In the genomic region with DNA sequence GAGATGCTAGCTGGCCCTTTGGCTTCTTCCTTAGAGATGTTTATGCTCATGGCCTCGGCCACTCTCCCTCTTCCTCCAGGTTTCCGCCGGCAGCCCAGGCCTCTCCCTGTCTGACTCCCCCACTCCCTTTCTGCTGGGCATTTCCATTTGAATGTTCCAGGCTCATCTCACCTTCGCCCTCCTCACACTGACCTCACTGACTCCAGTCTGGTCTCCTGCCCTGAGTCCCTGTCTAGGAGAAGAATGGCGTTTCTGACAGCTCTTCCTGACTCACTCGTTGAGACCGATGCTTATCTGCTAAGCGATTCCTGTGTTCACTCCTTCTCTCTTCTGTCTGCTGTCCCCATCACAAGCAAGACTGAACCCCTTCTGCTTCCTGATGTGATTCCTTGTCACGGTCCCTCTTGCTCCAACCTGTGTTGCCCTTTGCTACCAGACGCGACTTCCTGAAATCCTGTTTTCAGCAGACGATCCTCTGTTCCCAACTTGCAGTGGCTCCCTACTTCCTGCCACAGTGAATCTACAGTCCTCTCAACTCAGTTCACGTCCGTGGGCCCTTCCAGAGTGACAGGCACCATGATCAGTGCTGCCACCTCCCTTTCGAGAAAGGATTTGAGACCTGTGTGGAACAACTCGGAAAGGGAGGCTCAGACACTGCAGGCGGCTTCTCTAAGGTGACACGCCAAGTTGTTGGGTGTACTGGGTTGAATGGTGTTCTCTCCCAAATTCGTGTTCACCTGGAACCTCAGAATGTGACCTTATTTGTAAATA, we compare ENCODE assay signal across 20 cellular contexts.
A peak's percentile ranks its signal among the peaks of the same experiment; 100 is the strongest.
DNase-seq lines count a peak whose midpoint lies in the region; ATAC-seq and TF ChIP-seq lines count a peak whose summit lies in the region.
"Had no signal": no experiment of that assay in that cellular context is flagged by ENCODE, and none has a peak within 500 bp of the region (broad histone marks: within the 10 kb centered on the region; RNA-seq: fewer than 3 reads in every experiment).

No MANE protein-coding gene starts in this region.

- no peak overlapping the region for H3K9ac ChIP-seq in HCT116 (ENCODE audit: low read length)

- no peak overlapping the region for H3K4me3 ChIP-seq in HCT116 (replicated peaks in 1 of 2; ENCODE audit: low read depth in 1 of 2, low read length in 2 of 2)
- H3K4me3 ChIP-seq in adrenal gland = no peak overlapping the region
- H3K4me3 ChIP-seq: esophagus squamous epithelium, pancreas, transverse colon had no signal

- WGBS in adrenal gland, 4 donors = 60 to 62% (median 61%) methylated on average over 19 of the region's 19 CpGs

- H3K36me3 Mint-ChIP-seq in activated CD4-positive, alpha-beta T cell treated with anti-CD3 and anti-CD28 coated beads, Interleukin-2, amount 10 ng/mL, durations not matched to agents 24 days and 14 days (ENCODE audit: low read depth) = peaks cover 16% of the 10 kb centered on the region
- H3K36me3 Mint-ChIP-seq in nephron progenitor cell (ENCODE audit: low read depth) = peaks cover 58% of the 10 kb centered on the region

- POLR2A ChIA-PET in HCT116 (lab: Charles Lee) = interaction anchor here (1.3 kb wide), 1 partner anchor 8 kb away, joined by 5 read pairs; no protein-coding TSS in a partner anchor

- RAD21 ChIA-PET in HCT116 (lab: Charles Lee; ENCODE audit: low non-redundant PET in 1 of 2, low total read pairs in 2 of 2, uncharacterized antibody in 2 of 2, unreplicated experiment in 2 of 2) = no interaction called here

- CTCF ChIA-PET in HCT116 (lab: Charles Lee) = no interaction called here

- H3K36me3 ChIP-seq in HCT116 (ENCODE audit: control insufficient read depth in 1 of 2, insufficient read depth in 2 of 2, low read length in 2 of 2) (no peaks in the 10 kb centered on the region), adrenal gland (replicated peaks in 1 of 2) (no peaks in the 10 kb centered on the region)
- H3K36me3 ChIP-seq: brain microvascular endothelial cell, esophagus squamous epithelium, pancreas, transverse colon had no signal

- DNase-seq in activated CD4-positive, alpha-beta T cell treated with anti-CD3 and anti-CD28 coated beads, Interleukin-2, amount 10 ng/mL, durations not matched to agents 24 days and 14 days = no peak
- no peak for DNase-seq in activated CD4-positive, alpha-beta T cell treated with anti-CD3 and anti-CD28 coated beads for 48 hours
- DNase-seq in HCT116 (ENCODE audit: low read depth, low spot score) (no peak), adrenal gland (peak in 4 of 7 donors; percentile 35 to 61 (median 58)), nephron progenitor cell (no peak), DMS153 (lab: John Stamatoyannopoulos, UW) (no peak), NCI-H226 (no peak)
- DNase-seq: activated naive CD4-positive, alpha-beta T cell; brain microvascular endothelial cell; CD4-positive, alpha-beta memory T cell; esophagus squamous epithelium; glutamatergic neuron; GOT3; NCI-H1436; pancreas; small intestine; transverse colon had no signal

- H3K4me2 ChIP-seq in HCT116 (ENCODE audit: low read length) = no peak overlapping the region

- no peak for TF ChIP-seq POLR2A in HCT116 (IDR thresholded peaks at IDR 0.05; ENCODE audit: borderline replicate concordance, extremely low read depth, insufficient read depth, insufficient read length)
- TF ChIP-seq POLR2A in adrenal gland (IDR thresholded peaks at IDR 0.05) = no peak

- no peaks in the 10 kb centered on the region for H3K9me3 ChIP-seq in HCT116 (ENCODE audit: control insufficient read depth in 1 of 2, insufficient read depth in 1 of 2, low read depth in 1 of 2, low read length in 2 of 2)
- no peaks in the 10 kb centered on the region for H3K9me3 ChIP-seq in adrenal gland (replicated peaks in 1 of 3)
- H3K9me3 ChIP-seq: esophagus squamous epithelium, pancreas, transverse colon had no signal

- peak; percentile 32 for TF ChIP-seq RAD21 in HCT116 (IDR thresholded peaks at IDR 0.05; ENCODE audit: low read depth)

- H3K27ac ChIP-seq in HCT116 (ENCODE audit: low read depth, low read length) = no peak overlapping the region; the same call in 1 of the 2 replicates
- peak overlapping the region in 2 of 5 donors; percentile 46 to 73 for H3K27ac ChIP-seq in adrenal gland
- H3K27ac ChIP-seq: brain microvascular endothelial cell, esophagus squamous epithelium, pancreas, transverse colon had no signal

- BruUV-seq in HCT116 (replicated peaks; lab: Mats Ljungman, UMichigan) = no TSS peak

- peaks cover 9% of the 10 kb centered on the region; the same call in 1 of the 2 replicates for H3K79me2 ChIP-seq in HCT116 (ENCODE audit: insufficient read depth, low read length)

- ATAC-seq in HCT116 = peak; percentile 52
- no peak for ATAC-seq in HG03469 (IDR thresholded peaks at IDR 0.05; ENCODE audit: unreplicated experiment)
- ATAC-seq: activated CD4-positive, CD25-positive, alpha-beta regulatory T cell treated with anti-CD3 and anti-CD28 coated beads, Interleukin-2, amount 50 U/mL, for 24 hours; pancreas had no signal

- H3K9me3 Mint-ChIP-seq in activated CD4-positive, alpha-beta T cell treated with anti-CD3 and anti-CD28 coated beads, Interleukin-2, amount 10 ng/mL, durations not matched to agents 24 days and 14 days = peaks cover 4% of the 10 kb centered on the region
- no peaks in the 10 kb centered on the region for H3K9me3 Mint-ChIP-seq in nephron progenitor cell
- H3K9me3 Mint-ChIP-seq: dendritic cell treated with granulocyte-macrophage colony-stimulating factor and Interleukin-4, amounts not matched to agents 40 ng/mL and 50 ng/mL, for 4 days had no signal

- no peak overlapping the region for H3K4me3 Mint-ChIP-seq in activated CD4-positive, alpha-beta T cell treated with anti-CD3 and anti-CD28 coated beads, Interleukin-2, amount 10 ng/mL, durations not matched to agents 24 days and 14 days
- no peak overlapping the region for H3K4me3 Mint-ChIP-seq in nephron progenitor cell
- H3K4me3 Mint-ChIP-seq: CD4-positive, alpha-beta memory T cell; dendritic cell treated with granulocyte-macrophage colony-stimulating factor and Interleukin-4, amounts not matched to agents 40 ng/mL and 50 ng/mL, for 4 days had no signal

- no peaks in the 10 kb centered on the region for H4K20me1 ChIP-seq in HCT116 (ENCODE audit: insufficient read depth)

- peak overlapping the region; percentile 51 for H3K27ac Mint-ChIP-seq in activated CD4-positive, alpha-beta T cell treated with anti-CD3 and anti-CD28 coated beads, Interleukin-2, amount 10 ng/mL, durations not matched to agents 24 days and 14 days
- peak overlapping the region; percentile 99 for H3K27ac Mint-ChIP-seq in nephron progenitor cell
- H3K27ac Mint-ChIP-seq: dendritic cell treated with granulocyte-macrophage colony-stimulating factor and Interleukin-4, amounts not matched to agents 40 ng/mL and 50 ng/mL, for 4 days had no signal

- H3K9me2 ChIP-seq in HCT116 (ENCODE audit: insufficient read depth) = no peaks in the 10 kb centered on the region

- intact Hi-C loops in activated CD4-positive, alpha-beta T cell treated with anti-CD3 and anti-CD28 coated beads, Interleukin-2, amount 10 ng/mL, durations not matched to agents 24 days and 14 days (cut with micrococcal nuclease) = no loop called here
- intact Hi-C loops in HCT116 (cut with micrococcal nuclease) = no loop called here
- intact Hi-C loops in adrenal gland (cut with DNase I) = no loop called here

- 0 out of 6 replicates have a peak, but pooled peaks of 1 of the 3 experiments have one; percentile 20 for TF ChIP-seq CTCF in HCT116 (IDR thresholded peaks at IDR 0.05 in 2 of 3, conservative IDR thresholded peaks at IDR 0.05 in 1 of 3; ENCODE audit: borderline replicate concordance in 1 of 3, insufficient read depth in 1 of 3, low read depth in 2 of 3, low read length in 2 of 3)
- TF ChIP-seq CTCF in adrenal gland (IDR thresholded peaks at IDR 0.05) = no peak
- TF ChIP-seq CTCF in nephron progenitor cell (IDR thresholded peaks at IDR 0.05) = no peak

- peaks cover 29% of the 10 kb centered on the region for H3K4me1 Mint-ChIP-seq in activated CD4-positive, alpha-beta T cell treated with anti-CD3 and anti-CD28 coated beads, Interleukin-2, amount 10 ng/mL, durations not matched to agents 24 days and 14 days
- H3K4me1 Mint-ChIP-seq in nephron progenitor cell = peaks cover 85% of the 10 kb centered on the region

- H3K27me3 ChIP-seq in HCT116 (ENCODE audit: insufficient read depth, low read length) = no peaks in the 10 kb centered on the region
- H3K27me3 ChIP-seq in adrenal gland = no peaks in the 10 kb centered on the region
- H3K27me3 ChIP-seq: brain microvascular endothelial cell, esophagus squamous epithelium, pancreas, transverse colon had no signal

- no peaks in the 10 kb centered on the region for H3K27me3 Mint-ChIP-seq in activated CD4-positive, alpha-beta T cell treated with anti-CD3 and anti-CD28 coated beads, Interleukin-2, amount 10 ng/mL, durations not matched to agents 24 days and 14 days
- peaks cover 7% of the 10 kb centered on the region for H3K27me3 Mint-ChIP-seq in nephron progenitor cell (ENCODE audit: low read depth, poor library complexity)
- H3K27me3 Mint-ChIP-seq: CD4-positive, alpha-beta memory T cell had no signal

- H2AFZ ChIP-seq in HCT116 (ENCODE audit: low read depth, low read length, poor library complexity, severe bottlenecking) = no peak overlapping the region

- peaks cover 21 to 25% of the 10 kb centered on the region in 2 experiments for H3K4me1 ChIP-seq in HCT116 (ENCODE audit: control insufficient read depth in 1 of 2, insufficient read depth in 2 of 2, low read length in 2 of 2)
- H3K4me1 ChIP-seq in adrenal gland (replicated peaks in 1 of 2) = peaks cover 7 to 27% of the 10 kb centered on the region in 2 donors
- H3K4me1 ChIP-seq: esophagus squamous epithelium, pancreas had no signal

TF ChIP-seq in HCT116, 20 proteins besides CTCF, POLR2A, EP300 and RAD21 (continues in another document):
- TF ChIP-seq EZH2 (IDR thresholded peaks at IDR 0.05) (no peak), SIN3A (IDR thresholded peaks at IDR 0.05; ENCODE audit: low read depth) (no peak), YY1 (IDR thresholded peaks at IDR 0.05; ENCODE audit: extremely low read depth, insufficient replicate concordance, low read depth, low read length) (no peak), FOSL1 (IDR thresholded peaks at IDR 0.05; ENCODE audit: low read depth) (no peak), JUND (IDR thresholded peaks at IDR 0.05) (no peak), SRF (IDR thresholded peaks at IDR 0.05; ENCODE audit: low read depth) (no peak), SP1 (IDR thresholded peaks at IDR 0.05; ENCODE audit: low read depth) (no peak), POLR2AphosphoS5 (IDR thresholded peaks at IDR 0.05; ENCODE audit: low read depth, low read length) (no peak), ZNF274 (IDR thresholded peaks at IDR 0.05; ENCODE audit: low read depth, low read length) (no peak), EGR1 (IDR thresholded peaks at IDR 0.05; ENCODE audit: low read depth) (no peak), ZFX (IDR thresholded peaks at IDR 0.05) (no peak), CEBPB (IDR thresholded peaks at IDR 0.05; ENCODE audit: low read depth) (no peak)
- TF ChIP-seq, protein P1, sequence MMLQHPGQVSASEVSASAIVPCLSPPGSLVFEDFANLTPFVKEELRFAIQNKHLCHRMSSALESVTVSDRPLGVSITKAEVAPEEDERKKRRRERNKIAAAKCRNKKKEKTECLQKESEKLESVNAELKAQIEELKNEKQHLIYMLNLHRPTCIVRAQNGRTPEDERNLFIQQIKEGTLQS (IDR thresholded peaks at IDR 0.05) = no peak

Comparison
In these comparisons a context has a peak if more than half of its experiments do, and no peak if none do; other contexts are left out.
1. DNase-seq: peak in adrenal gland (4 of 7); none in activated CD4-positive, alpha-beta T cell treated with anti-CD3 and anti-CD28 coated beads, Interleukin-2, amount 10 ng/mL, durations not matched to agents 24 days and 14 days (single experiment), activated CD4-positive, alpha-beta T cell treated with anti-CD3 and anti-CD28 coated beads for 48 hours (single experiment), HCT116 (single experiment), nephron progenitor cell (single experiment), DMS153 (single experiment) and NCI-H226 (single experiment).